In genomic region chr21:35179990-35180557, GRCh38 we compare ENCODE assay signal across 11 cellular contexts.
DNase-seq lines count a peak whose midpoint lies in the region; ATAC-seq and TF ChIP-seq lines count a peak whose summit lies in the region.
"Had no signal": no experiment of that assay in that cellular context is flagged by ENCODE, and none has a peak within 500 bp of the region (broad histone marks: within the 10 kb centered on the region; RNA-seq: fewer than 3 reads in every experiment).

No MANE protein-coding gene starts in this region.

- H3K4me3 ChIP-seq in PC-9 (no peak overlapping the region), fibroblast of mammary gland (ENCODE audit: control insufficient read depth, low read depth, low read length) (no peak overlapping the region)

- intact Hi-C loops in PC-9 (cut with micrococcal nuclease; ENCODE audit: unreplicated experiment), result loop anchor here (5.0 kb wide), 1 partner anchor 33 kb away; no protein-coding TSS in a partner anchor

- H4K20me1 ChIP-seq in PC-9 (ENCODE audit: insufficient read depth), result no peaks in the 10 kb centered on the region

- H3K79me2 ChIP-seq in PC-9 (ENCODE audit: low read depth), result no peaks in the 10 kb centered on the region

- H3K4me2 ChIP-seq in PC-9, result 0 out of 2 replicates have a peak overlapping the region, but pooled peaks have one; percentile 17

- no peaks in the 10 kb centered on the region for H3K9me2 ChIP-seq in PC-9 (ENCODE audit: insufficient read depth)

- no peaks in the 10 kb centered on the region for H3K27me3 ChIP-seq in PC-9 (ENCODE audit: insufficient read depth, low read depth)

- ATAC-seq in HG02642 (IDR thresholded peaks at IDR 0.05; ENCODE audit: poor library complexity, unreplicated experiment) (no peak), GM21737 (IDR thresholded peaks at IDR 0.05; ENCODE audit: unreplicated experiment) (no peak)
- ATAC-seq: naive thymus-derived CD8-positive, alpha-beta T cell had no signal

- no TSS peak for BruUV-seq in PC-9 (replicated peaks; lab: Mats Ljungman, UMichigan)

- DNase-seq in stimulated activated CD4-positive, alpha-beta T cell treated with anti-CD3 and anti-CD28 coated beads, Interleukin-1b, Interleukin-23, amount 100 ng/mL, for 48 hours, result peak; percentile 23
- DNase-seq in stimulated activated CD4-positive, alpha-beta T cell treated with anti-CD3 and anti-CD28 coated beads, Interleukin-4, amount 100 ng/mL, for 1 hour, result no peak
- DNase-seq in PC-9, result peak in 1 of 2 experiments; percentile 63
- DNase-seq in fibroblast of mammary gland (ENCODE audit: low read depth), result peak; percentile 85
- DNase-seq in hypothalamus (lab: John Stamatoyannopoulos, UW), result no peak
- no peak for DNase-seq in activated T-cell treated with anti-CD3 and anti-CD28 coated beads for 4 hours
- DNase-seq: naive thymus-derived CD8-positive, alpha-beta T cell; NCI-H2081; stimulated activated CD4-positive, alpha-beta T cell treated with anti-CD3 and anti-CD28 coated beads, Interleukin-12 subunit alpha, Interleukin-12 subunit beta, amount 100 ng/mL, for 4 hours had no signal

- H2AFZ ChIP-seq in PC-9, result no peak overlapping the region

- no peaks in the 10 kb centered on the region for H3K9me3 ChIP-seq in PC-9 (ENCODE audit: insufficient read depth, low read depth)

- H3K27ac ChIP-seq in PC-9, result 0 out of 2 replicates have a peak overlapping the region, but pooled peaks have one; percentile 23

- H3K4me1 ChIP-seq in PC-9 (replicated peaks; ENCODE audit: insufficient read depth), result peaks cover 13% of the 10 kb centered on the region

- no peaks in the 10 kb centered on the region for H3F3A ChIP-seq in PC-9 (ENCODE audit: insufficient read depth, low read depth)

- POLR2A ChIA-PET in PC-9 (lab: Charles Lee; ENCODE audit: unreplicated experiment), result no interaction called here

- H3K36me3 ChIP-seq in PC-9 (ENCODE audit: low read depth), result no peaks in the 10 kb centered on the region

- no peak for TF ChIP-seq CTCF in PC-9 (conservative IDR thresholded peaks at IDR 0.05)
- TF ChIP-seq CTCF in fibroblast of mammary gland (conservative IDR thresholded peaks at IDR 0.05; ENCODE audit: control insufficient read depth, insufficient read depth, low read depth, low read length), result no peak

- CTCF ChIA-PET in PC-9 (lab: Charles Lee), result no interaction called here

Comparison
In these comparisons a context has a peak if more than half of its experiments do, and no peak if none do; other contexts are left out.
1. DNase-seq: peak in stimulated activated CD4-positive, alpha-beta T cell treated with anti-CD3 and anti-CD28 coated beads, Interleukin-1b, Interleukin-23, amount 100 ng/mL, for 48 hours (single experiment) and fibroblast of mammary gland (single experiment); none in stimulated activated CD4-positive, alpha-beta T cell treated with anti-CD3 and anti-CD28 coated beads, Interleukin-4, amount 100 ng/mL, for 1 hour (single experiment), hypothalamus (0 of 51) and activated T-cell treated with anti-CD3 and anti-CD28 coated beads for 4 hours (single experiment).